1 cellular context compared by ENCODE assay signal in genomic region chr3:194140520-194141414, GRCh38.
TF ChIP-seq lines count a peak whose summit lies in the region.

No MANE protein-coding gene starts in this region.

TF ChIP-seq in K562, 482 proteins besides CTCF, POLR2A, EP300 and RAD21 (continued from another document and continues in another):
- 0 out of 4 replicates have a peak, but pooled peaks of 1 of the 2 experiments have one; percentile 2 for TF ChIP-seq ZMIZ1 (IDR thresholded peaks at IDR 0.05; ENCODE audit: low read depth in 2 of 2, low read length in 2 of 2)
- TF ChIP-seq RFX1 (IDR thresholded peaks at IDR 0.05): no peak
- peak; percentile 15 to 32; a peak in 2 of 4 replicates for TF ChIP-seq NONO (IDR thresholded peaks at IDR 0.05; ENCODE audit: low read depth in 2 of 2, low read length in 1 of 2)
- TF ChIP-seq STAT6 (CRISPR knock-in tag; IDR thresholded peaks at IDR 0.05): no peak
- no peak for TF ChIP-seq PRPF4 (IDR thresholded peaks at IDR 0.05; ENCODE audit: insufficient read depth, low read depth, low read length, poor library complexity, severe bottlenecking)
- TF ChIP-seq CBX8 (IDR thresholded peaks at IDR 0.05; ENCODE audit: borderline replicate concordance, extremely low read depth, low read depth, low read length, poor library complexity, severe bottlenecking): no peak
- no peak for TF ChIP-seq E2F5 (CRISPR knock-in tag; IDR thresholded peaks at IDR 0.05)
- no peak for TF ChIP-seq FOS (IDR thresholded peaks at IDR 0.05; ENCODE audit: extremely low read depth, insufficient read length)
- no peak for TF ChIP-seq ZNF668 (CRISPR knock-in tag; IDR thresholded peaks at IDR 0.05)
- no peak for TF ChIP-seq USF2 (CRISPR knock-in tag; IDR thresholded peaks at IDR 0.05)
- peak; percentile 74; the same call in 1 of the 2 replicates for TF ChIP-seq ZBTB9 (CRISPR knock-in tag; IDR thresholded peaks at IDR 0.05)
- no peak for TF ChIP-seq THRAP3 (IDR thresholded peaks at IDR 0.05; ENCODE audit: borderline replicate concordance)
- no peak for TF ChIP-seq HOXB6 (CRISPR knock-in tag; IDR thresholded peaks at IDR 0.05; ENCODE audit: borderline replicate concordance)
- no peak for TF ChIP-seq RREB1 (CRISPR knock-in tag; IDR thresholded peaks at IDR 0.05)
- no peak for TF ChIP-seq DIDO1 (tag; IDR thresholded peaks at IDR 0.05; ENCODE audit: low read depth)
- no peak for TF ChIP-seq BCL6 (CRISPR knock-in tag; IDR thresholded peaks at IDR 0.05)
- no peak for TF ChIP-seq CHCHD3 (CRISPR knock-in tag; IDR thresholded peaks at IDR 0.05)
- TF ChIP-seq POU5F1 (IDR thresholded peaks at IDR 0.05; ENCODE audit: borderline replicate concordance, low read depth, low read length, partially characterized antibody): no peak
- no peak for TF ChIP-seq NFXL1 (CRISPR knock-in tag; IDR thresholded peaks at IDR 0.05)
- no peak for TF ChIP-seq TARDBP (IDR thresholded peaks at IDR 0.05)
- TF ChIP-seq SMAD2 (IDR thresholded peaks at IDR 0.05; ENCODE audit: low read depth, low read length): no peak
- TF ChIP-seq CSDE1 (IDR thresholded peaks at IDR 0.05): no peak
- TF ChIP-seq ZNF76 (CRISPR knock-in tag; IDR thresholded peaks at IDR 0.05; ENCODE audit: borderline replicate concordance): no peak
- TF ChIP-seq CREB3 (tag; conservative IDR thresholded peaks at IDR 0.05; ENCODE audit: low read depth): no peak
- no peak for TF ChIP-seq U2AF1 (optimal IDR thresholded peaks at IDR 0.05; ENCODE audit: low read depth, low read length)
- peak; percentile 27; the same call in 1 of the 2 replicates for TF ChIP-seq ZBTB33 (CRISPR knock-in tag; IDR thresholded peaks at IDR 0.05)
- peak in 1 of 2 experiments; percentile 21; a peak in 1 of 4 replicates for TF ChIP-seq MLLT1 (IDR thresholded peaks at IDR 0.05)
- 0 out of 2 replicates have a peak, but pooled peaks have one; percentile 19 for TF ChIP-seq MYNN (IDR thresholded peaks at IDR 0.05)
- no peak for TF ChIP-seq MYNN (CRISPR knock-in tag; IDR thresholded peaks at IDR 0.05)
- no peak for TF ChIP-seq MLX (CRISPR knock-in tag; conservative IDR thresholded peaks at IDR 0.05)
- no peak for TF ChIP-seq SP2 (IDR thresholded peaks at IDR 0.05; ENCODE audit: extremely low read depth, low read depth, low read length, poor library complexity, severe bottlenecking)
- no peak for TF ChIP-seq SETDB1 (IDR thresholded peaks at IDR 0.05; ENCODE audit: low read length)
- TF ChIP-seq FIP1L1 (IDR thresholded peaks at IDR 0.05; ENCODE audit: low read depth, low read length, poor library complexity, severe bottlenecking): no peak
- TF ChIP-seq ZNF395 (CRISPR knock-in tag; IDR thresholded peaks at IDR 0.05): no peak
